In the genomic region with DNA sequence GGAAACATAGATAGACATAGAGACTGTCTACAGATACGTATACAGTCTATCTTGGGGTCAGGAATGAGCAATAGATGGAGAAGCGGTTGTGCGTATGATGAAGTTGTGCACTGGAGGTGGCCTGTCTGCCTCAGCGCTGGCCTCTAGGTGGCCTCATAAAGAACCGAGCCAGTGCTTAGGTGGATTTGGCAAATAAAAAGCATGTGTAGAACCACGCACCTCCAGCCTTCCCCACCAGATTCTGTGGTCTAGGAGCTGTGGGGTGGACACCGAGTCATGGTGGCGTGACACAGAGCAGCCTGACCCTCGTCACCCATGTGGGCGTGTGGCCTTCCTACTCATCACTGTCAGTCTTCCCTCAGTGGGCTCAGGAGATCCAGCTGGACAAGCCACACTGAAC, we compare ENCODE assay signal across 8 cellular contexts. TPM values are rescaled to one million over a fixed set of nuclear protein-coding genes. Genes with fewer than 3 reads are reported as not detected.
DNase-seq lines count a peak whose midpoint lies in the region; ATAC-seq and TF ChIP-seq lines count a peak whose summit lies in the region.

No MANE protein-coding gene starts in this region.

- intact Hi-C loops in PC-9 (cut with micrococcal nuclease; ENCODE audit: unreplicated experiment) = no loop called here
- intact Hi-C loops in vagina (cut with DNase I) = no loop called here

- POLR2A ChIA-PET in PC-9 (lab: Charles Lee; ENCODE audit: unreplicated experiment) = interaction anchor here (0.6 kb wide), 1 partner anchor 724 kb away, joined by 23 read pairs; no protein-coding TSS in a partner anchor

- H2AFZ ChIP-seq in PC-9 (no peak overlapping the region), trophoblast cell (ENCODE audit: insufficient read depth, low read length, poor library complexity) (no peak overlapping the region)

- peaks cover 8% of the 10 kb centered on the region; the same call in 1 of the 2 replicates for H3K4me1 ChIP-seq in PC-9 (replicated peaks; ENCODE audit: insufficient read depth)
- peaks cover 37 to 51% of the 10 kb centered on the region in 2 experiments for H3K4me1 ChIP-seq in trophoblast cell (ENCODE audit: control insufficient read depth in 1 of 2, insufficient read depth in 2 of 2, low read length in 2 of 2)
- H3K4me1 ChIP-seq in vagina = peaks cover 66% of the 10 kb centered on the region

- CTCF ChIA-PET in PC-9 (lab: Charles Lee) = interaction anchor here (0.7 kb wide), 1 partner anchor 12 kb away, joined by 16 read pairs; no protein-coding TSS in a partner anchor

- DNase-seq in activated CD4-positive, CD25-positive, alpha-beta regulatory T cell (lab: John Stamatoyannopoulos, UW) = no peak
- DNase-seq in PC-9 (no peak), cerebellar cortex (ENCODE audit: low spot score) (peak; percentile 38), trophoblast cell (peak; percentile 21 to 30), vagina (ENCODE audit: extremely low spot score in 2 of 2) (no peak), occipital lobe (lab: John Stamatoyannopoulos, UW) (no peak)

- no TSS peak for BruUV-seq in PC-9 (replicated peaks; lab: Mats Ljungman, UMichigan)

- no peak overlapping the region for H3K4me2 ChIP-seq in PC-9
- H3K4me2 ChIP-seq in trophoblast cell (ENCODE audit: low read length) = no peak overlapping the region

- no peaks in the 10 kb centered on the region for H3K27me3 ChIP-seq in PC-9 (ENCODE audit: insufficient read depth, low read depth)
- H3K27me3 ChIP-seq in trophoblast cell (ENCODE audit: insufficient read depth, low read length) = no peaks in the 10 kb centered on the region
- no peaks in the 10 kb centered on the region for H3K27me3 ChIP-seq in vagina

- H2BK12ac ChIP-seq in trophoblast cell (ENCODE audit: low read length) = no peak overlapping the region

- no peak overlapping the region for H3K18ac ChIP-seq in trophoblast cell (ENCODE audit: low read length)

- peaks cover 28% of the 10 kb centered on the region for H3K79me1 ChIP-seq in trophoblast cell (ENCODE audit: low read length)

- H3K4ac ChIP-seq in trophoblast cell (ENCODE audit: low read depth, low read length) = peak overlapping the region; percentile 44

- H3F3A ChIP-seq in PC-9 (ENCODE audit: insufficient read depth, low read depth) = no peaks in the 10 kb centered on the region

- WGBS in trophoblast cell (ENCODE audit: extremely low coverage, insufficient coverage, insufficient read length) = no CpG with 5 or more reads among the region's 10 CpGs

- no peak overlapping the region for H2BK120ac ChIP-seq in trophoblast cell (ENCODE audit: insufficient read depth, low read length, poor library complexity)

- no peak overlapping the region for H4K91ac ChIP-seq in trophoblast cell (ENCODE audit: low read depth, low read length)

- peak; percentile 35; the same call in 1 of the 2 replicates for TF ChIP-seq CTCF in PC-9 (conservative IDR thresholded peaks at IDR 0.05)
- TF ChIP-seq CTCF in vagina (IDR thresholded peaks at IDR 0.05) = peak in 1 of 3 experiments; percentile 19

- peaks cover 17% of the 10 kb centered on the region; the same call in 1 of the 2 replicates for H4K20me1 ChIP-seq in PC-9 (ENCODE audit: insufficient read depth)

- H3K27ac ChIP-seq in PC-9 (no peak overlapping the region), trophoblast cell (ENCODE audit: low read depth, low read length) (no peak overlapping the region), vagina (no peak overlapping the region)

- H2AK5ac ChIP-seq in trophoblast cell (ENCODE audit: low read length) = no peak overlapping the region

- ATAC-seq in activated CD4-positive, CD25-positive, alpha-beta regulatory T cell treated with anti-CD3 and anti-CD28 coated beads, Interleukin-2, amount 50 U/mL, for 24 hours = peak; percentile 17 to 27
- no peak for ATAC-seq in GM18511 (IDR thresholded peaks at IDR 0.05; ENCODE audit: unreplicated experiment)

- H3K4me3 ChIP-seq in PC-9 (no peak overlapping the region), trophoblast cell (ENCODE audit: low read depth, low read length) (no peak overlapping the region), vagina (no peak overlapping the region)

- H3K14ac ChIP-seq in trophoblast cell (ENCODE audit: low read length) = no peak overlapping the region

- H4K8ac ChIP-seq in trophoblast cell (ENCODE audit: low read depth, low read length) = no peak overlapping the region

- H3K79me2 ChIP-seq in PC-9 (ENCODE audit: low read depth) (0 out of 2 replicates have a peak, but pooled peaks cover under 1% of the 10 kb centered on the region), trophoblast cell (ENCODE audit: control insufficient read depth, insufficient read depth, low read length, poor library complexity) (peaks cover 13% of the 10 kb centered on the region)

- H3K9ac ChIP-seq in trophoblast cell (ENCODE audit: low read length) = no peak overlapping the region

- H3K9me2 ChIP-seq in PC-9 (ENCODE audit: insufficient read depth) = no peaks in the 10 kb centered on the region

- no peak for TF ChIP-seq POLR2A in vagina (IDR thresholded peaks at IDR 0.05)

- H3K36me3 ChIP-seq in PC-9 (ENCODE audit: low read depth) = no peaks in the 10 kb centered on the region
- peaks cover 13 to 38% of the 10 kb centered on the region in 2 experiments for H3K36me3 ChIP-seq in trophoblast cell (ENCODE audit: control insufficient read depth in 1 of 2, insufficient read depth in 2 of 2, low read length in 2 of 2)
- peaks cover 0 to 19% of the 10 kb centered on the region in 2 donors for H3K36me3 ChIP-seq in vagina

- H3K9me3 ChIP-seq in PC-9 (ENCODE audit: insufficient read depth, low read depth) = no peaks in the 10 kb centered on the region
- H3K9me3 ChIP-seq in trophoblast cell (ENCODE audit: insufficient read depth, low read depth, low read length) = no peaks in the 10 kb centered on the region
- no peaks in the 10 kb centered on the region for H3K9me3 ChIP-seq in vagina

- no peak overlapping the region for H2BK5ac ChIP-seq in trophoblast cell (ENCODE audit: low read depth, low read length, poor library complexity)

- H4K12ac ChIP-seq in trophoblast cell (ENCODE audit: low read depth, low read length) = no peak overlapping the region

- H3K23ac ChIP-seq in trophoblast cell (ENCODE audit: low read length) = no peak overlapping the region

RNA-seq across cellular contexts. Expression of a gene that starts 34.0 kb away (rescaled TPM):
- total RNA-seq in PC-9 (2021) (37.7 and 40.2 TPM in 2 replicates), vagina (35.6 TPM), occipital lobe (39.0 TPM)
- 23.9 and 26.5 TPM in 2 replicates for polyA plus RNA-seq in trophoblast cell (2013)

RNA-seq across cellular contexts. Expression of a gene that starts 52.5 kb away (rescaled TPM):
- 20.7 and 21.7 TPM in 2 replicates for total RNA-seq in PC-9 (2021)
- 33.2 and 33.8 TPM in 2 replicates for polyA plus RNA-seq in trophoblast cell (2013)
- total RNA-seq in vagina = 173 TPM
- total RNA-seq in occipital lobe = 8.3 TPM

Comparison
In these comparisons a context has a peak if more than half of its experiments do, and no peak if none do; other contexts are left out.
1. DNase-seq: peak in cerebellar cortex (single experiment) and trophoblast cell (2 of 2); none in activated CD4-positive, CD25-positive, alpha-beta regulatory T cell (0 of 4), PC-9 (0 of 2), vagina (0 of 2) and occipital lobe (single experiment).